ENCODE assay signal across 10 cellular contexts in genomic region chr12:12613334-12613733, GRCh38. TPM values are rescaled to one million over a fixed set of nuclear protein-coding genes. Genes with fewer than 3 reads are reported as not detected.
DNase-seq lines count a peak whose midpoint lies in the region; ATAC-seq and TF ChIP-seq lines count a peak whose summit lies in the region.
"Had no signal": no experiment of that assay in that cellular context is flagged by ENCODE, and none has a peak within 500 bp of the region (broad histone marks: within the 10 kb centered on the region; RNA-seq: fewer than 3 reads in every experiment).

No MANE protein-coding gene starts in this region.

- H3F3A ChIP-seq in SK-N-SH (replicated peaks; ENCODE audit: insufficient read depth) (peaks cover 13% of the 10 kb centered on the region), MM.1S (ENCODE audit: insufficient read depth, low read length) (peaks cover 13% of the 10 kb centered on the region)

- H3K4me3 Mint-ChIP-seq in T-cell = peak overlapping the region; percentile 79 to 96 (median 87)
- H3K4me3 Mint-ChIP-seq in stimulated activated memory B cell treated with anti-CD40 and anti-IgM and Interleukin-4, amounts not matched to agents 10 μg/mL and 1 μg/mL and 100 μg/mL, for 72 hours = peak overlapping the region; percentile 97

- no peaks in the 10 kb centered on the region for H4K20me1 ChIP-seq in SK-N-SH (ENCODE audit: insufficient read depth)
- no peaks in the 10 kb centered on the region for H4K20me1 ChIP-seq in MM.1S (ENCODE audit: insufficient read depth, low read length)

- H3K36me3 Mint-ChIP-seq in T-cell = peaks cover 11% of the 10 kb centered on the region
- peaks cover 14% of the 10 kb centered on the region for H3K36me3 Mint-ChIP-seq in stimulated activated memory B cell treated with anti-CD40 and anti-IgM and Interleukin-4, amounts not matched to agents 10 μg/mL and 1 μg/mL and 100 μg/mL, for 72 hours

- H3K4me1 ChIP-seq in SK-N-SH (ENCODE audit: control insufficient read depth in 1 of 2, insufficient read depth in 2 of 2, low read depth in 1 of 2, low read length in 1 of 2) (peaks cover 6 to 9% of the 10 kb centered on the region in 2 experiments; a peak in 2 of 4 replicates), MM.1S (ENCODE audit: low read length) (0 out of 2 replicates have a peak, but pooled peaks cover 7% of the 10 kb centered on the region)

- H3K27ac ChIP-seq in SK-N-SH (ENCODE audit: low read depth in 2 of 2, low read length in 1 of 2) (no peak overlapping the region; a peak in 1 of 4 replicates), MM.1S (ENCODE audit: low read length) (no peak overlapping the region)

- ATAC-seq in SK-N-SH treated with all-trans-retinoic acid at 6 μM for 48 hours (no peak), T-cell (replicated peaks in 1 of 4) (no peak), GM21825 (IDR thresholded peaks at IDR 0.05; ENCODE audit: unreplicated experiment) (no peak)
- no peak for ATAC-seq in stimulated activated memory B cell treated with anti-CD40 and anti-IgM and Interleukin-4, amounts not matched to agents 10 μg/mL and 1 μg/mL and 100 μg/mL, for 72 hours

- peak overlapping the region; percentile 98 to 99 for H3K27ac Mint-ChIP-seq in T-cell
- H3K27ac Mint-ChIP-seq in stimulated activated memory B cell treated with anti-CD40 and anti-IgM and Interleukin-4, amounts not matched to agents 10 μg/mL and 1 μg/mL and 100 μg/mL, for 72 hours = peak overlapping the region; percentile 97

- CTCF ChIA-PET in SK-N-SH (lab: Yijun Ruan, JAX) (interaction anchor here (1.3 to 3.3 kb wide), 2 partner anchors 42 to 49 kb away, joined by 5 to 15 read pairs; no protein-coding TSS in a partner anchor), T-cell (lab: Charles Lee) (interaction anchor here (0.6 to 2.0 kb wide), 2 partner anchors 19 to 238 kb away, joined by 3 to 4 read pairs; no protein-coding TSS in a partner anchor)

- H3K9me3 Mint-ChIP-seq in T-cell = no peaks in the 10 kb centered on the region
- H3K9me3 Mint-ChIP-seq in stimulated activated memory B cell treated with anti-CD40 and anti-IgM and Interleukin-4, amounts not matched to agents 10 μg/mL and 1 μg/mL and 100 μg/mL, for 72 hours = no peaks in the 10 kb centered on the region

- no peak overlapping the region for H2AFZ ChIP-seq in SK-N-SH (ENCODE audit: low read depth)
- no peak overlapping the region for H2AFZ ChIP-seq in MM.1S (ENCODE audit: low read length)

- POLR2A ChIA-PET in SK-N-SH (lab: Yijun Ruan, JAX) = no interaction called here
- POLR2A ChIA-PET in T-cell (lab: Charles Lee) = interaction anchor here (0.6 to 1.5 kb wide), 3 partner anchors 10 to 42 kb away, joined by 3 read pairs; no protein-coding TSS in a partner anchor

- TF ChIP-seq CTCF in SK-N-SH (IDR thresholded peaks at IDR 0.05) (no peak), fibroblast of the aortic adventitia (IDR thresholded peaks at IDR 0.05; ENCODE audit: insufficient read depth, low read length) (no peak), MM.1S (IDR thresholded peaks at IDR 0.05; ENCODE audit: low read length) (no peak)

- H3K36me3 ChIP-seq in SK-N-SH (replicated peaks in 1 of 2; ENCODE audit: control insufficient read depth in 1 of 2, insufficient read depth in 2 of 2, low read length in 1 of 2) (no peaks in the 10 kb centered on the region), MM.1S (replicated peaks; ENCODE audit: insufficient read depth, low read length) (no peaks in the 10 kb centered on the region)

- peaks cover 62 to 71% (median 69%) of the 10 kb centered on the region in 3 donors for H3K4me1 Mint-ChIP-seq in T-cell
- peaks cover 46% of the 10 kb centered on the region for H3K4me1 Mint-ChIP-seq in stimulated activated memory B cell treated with anti-CD40 and anti-IgM and Interleukin-4, amounts not matched to agents 10 μg/mL and 1 μg/mL and 100 μg/mL, for 72 hours

- H3K79me2 ChIP-seq in SK-N-SH (ENCODE audit: insufficient read depth) (peaks cover 42% of the 10 kb centered on the region), MM.1S (ENCODE audit: low read length) (peaks cover 32% of the 10 kb centered on the region)

- H3K4me3 ChIP-seq in SK-N-SH (ENCODE audit: low read depth in 2 of 2, low read length in 1 of 2) (peak overlapping the region; percentile 68 to 75; a peak in 3 of 4 replicates), fibroblast of the aortic adventitia (ENCODE audit: low read depth, low read length) (peak overlapping the region; percentile 47), MM.1S (ENCODE audit: low read length) (no peak overlapping the region)

- DNase-seq in SK-N-SH (no peak), T-cell (no peak), fibroblast of the aortic adventitia (ENCODE audit: low read depth) (peak; percentile 7), MM.1S (no peak), C1 segment of cervical spinal cord (lab: John Stamatoyannopoulos, UW) (no peak)
- DNase-seq: NCI-H2171, tibial artery had no signal

- no peak overlapping the region for H3K9ac ChIP-seq in SK-N-SH
- no peak overlapping the region for H3K9ac ChIP-seq in MM.1S (ENCODE audit: low read length)

- no peak for TF ChIP-seq EP300 in SK-N-SH (IDR thresholded peaks at IDR 0.05; ENCODE audit: borderline replicate concordance in 1 of 2, low read depth in 1 of 2, low read length in 1 of 2)

- H3K9me3 ChIP-seq in SK-N-SH (no peaks in the 10 kb centered on the region), MM.1S (replicated peaks; ENCODE audit: insufficient read depth, low read length) (no peaks in the 10 kb centered on the region)
- H3K9me3 ChIP-seq: tibial artery had no signal

- no peak for TF ChIP-seq RAD21 in SK-N-SH (IDR thresholded peaks at IDR 0.05; ENCODE audit: low read length)

- H3K4me2 ChIP-seq in SK-N-SH (peak overlapping the region; percentile 82), MM.1S (ENCODE audit: low read depth, low read length) (no peak overlapping the region)

- no peaks in the 10 kb centered on the region for H3K27me3 Mint-ChIP-seq in T-cell
- no peaks in the 10 kb centered on the region for H3K27me3 Mint-ChIP-seq in stimulated activated memory B cell treated with anti-CD40 and anti-IgM and Interleukin-4, amounts not matched to agents 10 μg/mL and 1 μg/mL and 100 μg/mL, for 72 hours

- no peaks in the 10 kb centered on the region for H3K9me2 ChIP-seq in SK-N-SH
- H3K9me2 ChIP-seq in MM.1S (replicated peaks; ENCODE audit: insufficient read depth, low read length) = no peaks in the 10 kb centered on the region

- no peaks in the 10 kb centered on the region for H3K27me3 ChIP-seq in SK-N-SH (ENCODE audit: insufficient read depth)
- H3K27me3 ChIP-seq in MM.1S (replicated peaks; ENCODE audit: insufficient read depth, low read length) = no peaks in the 10 kb centered on the region
- H3K27me3 ChIP-seq: tibial artery had no signal

- 90% methylated on average over 5 of the region's 5 CpGs for WGBS in SK-N-SH (ENCODE audit: low lambda C conversion rate)

TF ChIP-seq in SK-N-SH, 30 proteins besides CTCF, POLR2A, EP300 and RAD21 (continues in another document):
- no peak for TF ChIP-seq RCOR1 (IDR thresholded peaks at IDR 0.05; ENCODE audit: low read length)
- no peak for TF ChIP-seq CHD2 (IDR thresholded peaks at IDR 0.05; ENCODE audit: low read length, partially characterized antibody)
- TF ChIP-seq TEAD4 (IDR thresholded peaks at IDR 0.05; ENCODE audit: borderline replicate concordance, insufficient read depth) = no peak
- TF ChIP-seq FOSL2 (IDR thresholded peaks at IDR 0.05; ENCODE audit: borderline replicate concordance, low read depth) = no peak
- no peak for TF ChIP-seq IRF3 (IDR thresholded peaks at IDR 0.05; ENCODE audit: low read depth, low read length)
- no peak for TF ChIP-seq MXI1 (IDR thresholded peaks at IDR 0.05; ENCODE audit: low read depth, low read length)
- no peak for TF ChIP-seq NFIC (IDR thresholded peaks at IDR 0.05; ENCODE audit: borderline replicate concordance)
- no peak for TF ChIP-seq FOXJ3 (CRISPR knock-in tag; IDR thresholded peaks at IDR 0.05)

TF ChIP-seq in SK-N-SH treated with all-trans-retinoic acid at 6 μM for 48 hours, 23 proteins besides CTCF, POLR2A, EP300 and RAD21 (continues in another document):
- no peak for TF ChIP-seq ZFP30 (CRISPR knock-in tag; IDR thresholded peaks at IDR 0.05)
- TF ChIP-seq, protein P1, sequence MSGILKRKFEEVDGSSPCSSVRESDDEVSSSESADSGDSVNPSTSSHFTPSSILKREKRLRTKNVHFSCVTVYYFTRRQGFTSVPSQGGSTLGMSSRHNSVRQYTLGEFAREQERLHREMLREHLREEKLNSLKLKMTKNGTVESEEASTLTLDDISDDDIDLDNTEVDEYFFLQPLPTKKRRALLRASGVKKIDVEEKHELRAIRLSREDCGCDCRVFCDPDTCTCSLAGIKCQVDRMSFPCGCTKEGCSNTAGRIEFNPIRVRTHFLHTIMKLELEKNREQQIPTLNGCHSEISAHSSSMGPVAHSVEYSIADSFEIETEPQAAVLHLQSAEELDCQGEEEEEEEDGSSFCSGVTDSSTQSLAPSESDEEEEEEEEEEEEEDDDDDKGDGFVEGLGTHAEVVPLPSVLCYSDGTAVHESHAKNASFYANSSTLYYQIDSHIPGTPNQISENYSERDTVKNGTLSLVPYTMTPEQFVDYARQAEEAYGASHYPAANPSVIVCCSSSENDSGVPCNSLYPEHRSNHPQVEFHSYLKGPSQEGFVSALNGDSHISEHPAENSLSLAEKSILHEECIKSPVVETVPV (CRISPR knock-in tag; IDR thresholded peaks at IDR 0.05) = no peak
- no peak for TF ChIP-seq SNAI2 (CRISPR knock-in tag; IDR thresholded peaks at IDR 0.05)
- no peak for TF ChIP-seq ZNF8 (CRISPR knock-in tag; IDR thresholded peaks at IDR 0.05)
- TF ChIP-seq CSDC2 (CRISPR knock-in tag; IDR thresholded peaks at IDR 0.05) = no peak
- TF ChIP-seq ISL1 (CRISPR knock-in tag; IDR thresholded peaks at IDR 0.05) = no peak
- no peak for TF ChIP-seq ZFP3 (CRISPR knock-in tag; IDR thresholded peaks at IDR 0.05)
- no peak for TF ChIP-seq PPARA (CRISPR knock-in tag; IDR thresholded peaks at IDR 0.05; ENCODE audit: borderline replicate concordance)
- no peak for TF ChIP-seq ZNF70 (CRISPR knock-in tag; IDR thresholded peaks at IDR 0.05)
- no peak for TF ChIP-seq GLIS3 (CRISPR knock-in tag; IDR thresholded peaks at IDR 0.05)

RNA-seq across cellular contexts. Expression of gene CREBL2, which starts 1.7 kb away (rescaled TPM):
- 12.6 and 16.2 TPM in 2 replicates for polyA plus RNA-seq in SK-N-SH (2012; rRNA removed)
- 20.2 and 20.7 TPM in 2 replicates for polyA plus RNA-seq in SK-N-SH (2012; cell fraction: cytosol; rRNA removed)
- 4.0 and 6.7 TPM in 2 replicates for polyA plus RNA-seq in SK-N-SH (2012; cell fraction: nucleus; rRNA removed)
- total RNA-seq in T-cell = 10 to 100 TPM; 24.4 to 37.2 (median 33.8) TPM
- 44.6 and 49.9 TPM in 2 replicates for total RNA-seq in fibroblast of the aortic adventitia (ENCODE audit: low replicate concordance)

RNA-seq across cellular contexts. Expression of gene DUSP16, which starts 50.7 kb away (rescaled TPM):
- 7.1 and 8.5 TPM in 2 replicates for polyA plus RNA-seq in SK-N-SH (2012; rRNA removed)
- 8.6 and 9.8 TPM in 2 replicates for polyA plus RNA-seq in SK-N-SH (2012; cell fraction: cytosol; rRNA removed)
- polyA plus RNA-seq in SK-N-SH (2012; cell fraction: nucleus; rRNA removed) = 5.0 and 7.1 TPM in 2 replicates
- total RNA-seq in T-cell = 10 to 100 TPM; 44.6 to 72.3 (median 61.0) TPM
- 5.9 and 6.8 TPM in 2 replicates for total RNA-seq in fibroblast of the aortic adventitia (ENCODE audit: low replicate concordance)
